1 cellular context compared by ENCODE assay signal in genomic region chr1:203455706-203456105, GRCh38.
TF ChIP-seq lines count a peak whose summit lies in the region.

No MANE protein-coding gene starts in this region.

TF ChIP-seq in GM23338, 12 proteins besides CTCF, POLR2A, EP300 and RAD21 (continued from another document):
- TF ChIP-seq, protein P1, sequence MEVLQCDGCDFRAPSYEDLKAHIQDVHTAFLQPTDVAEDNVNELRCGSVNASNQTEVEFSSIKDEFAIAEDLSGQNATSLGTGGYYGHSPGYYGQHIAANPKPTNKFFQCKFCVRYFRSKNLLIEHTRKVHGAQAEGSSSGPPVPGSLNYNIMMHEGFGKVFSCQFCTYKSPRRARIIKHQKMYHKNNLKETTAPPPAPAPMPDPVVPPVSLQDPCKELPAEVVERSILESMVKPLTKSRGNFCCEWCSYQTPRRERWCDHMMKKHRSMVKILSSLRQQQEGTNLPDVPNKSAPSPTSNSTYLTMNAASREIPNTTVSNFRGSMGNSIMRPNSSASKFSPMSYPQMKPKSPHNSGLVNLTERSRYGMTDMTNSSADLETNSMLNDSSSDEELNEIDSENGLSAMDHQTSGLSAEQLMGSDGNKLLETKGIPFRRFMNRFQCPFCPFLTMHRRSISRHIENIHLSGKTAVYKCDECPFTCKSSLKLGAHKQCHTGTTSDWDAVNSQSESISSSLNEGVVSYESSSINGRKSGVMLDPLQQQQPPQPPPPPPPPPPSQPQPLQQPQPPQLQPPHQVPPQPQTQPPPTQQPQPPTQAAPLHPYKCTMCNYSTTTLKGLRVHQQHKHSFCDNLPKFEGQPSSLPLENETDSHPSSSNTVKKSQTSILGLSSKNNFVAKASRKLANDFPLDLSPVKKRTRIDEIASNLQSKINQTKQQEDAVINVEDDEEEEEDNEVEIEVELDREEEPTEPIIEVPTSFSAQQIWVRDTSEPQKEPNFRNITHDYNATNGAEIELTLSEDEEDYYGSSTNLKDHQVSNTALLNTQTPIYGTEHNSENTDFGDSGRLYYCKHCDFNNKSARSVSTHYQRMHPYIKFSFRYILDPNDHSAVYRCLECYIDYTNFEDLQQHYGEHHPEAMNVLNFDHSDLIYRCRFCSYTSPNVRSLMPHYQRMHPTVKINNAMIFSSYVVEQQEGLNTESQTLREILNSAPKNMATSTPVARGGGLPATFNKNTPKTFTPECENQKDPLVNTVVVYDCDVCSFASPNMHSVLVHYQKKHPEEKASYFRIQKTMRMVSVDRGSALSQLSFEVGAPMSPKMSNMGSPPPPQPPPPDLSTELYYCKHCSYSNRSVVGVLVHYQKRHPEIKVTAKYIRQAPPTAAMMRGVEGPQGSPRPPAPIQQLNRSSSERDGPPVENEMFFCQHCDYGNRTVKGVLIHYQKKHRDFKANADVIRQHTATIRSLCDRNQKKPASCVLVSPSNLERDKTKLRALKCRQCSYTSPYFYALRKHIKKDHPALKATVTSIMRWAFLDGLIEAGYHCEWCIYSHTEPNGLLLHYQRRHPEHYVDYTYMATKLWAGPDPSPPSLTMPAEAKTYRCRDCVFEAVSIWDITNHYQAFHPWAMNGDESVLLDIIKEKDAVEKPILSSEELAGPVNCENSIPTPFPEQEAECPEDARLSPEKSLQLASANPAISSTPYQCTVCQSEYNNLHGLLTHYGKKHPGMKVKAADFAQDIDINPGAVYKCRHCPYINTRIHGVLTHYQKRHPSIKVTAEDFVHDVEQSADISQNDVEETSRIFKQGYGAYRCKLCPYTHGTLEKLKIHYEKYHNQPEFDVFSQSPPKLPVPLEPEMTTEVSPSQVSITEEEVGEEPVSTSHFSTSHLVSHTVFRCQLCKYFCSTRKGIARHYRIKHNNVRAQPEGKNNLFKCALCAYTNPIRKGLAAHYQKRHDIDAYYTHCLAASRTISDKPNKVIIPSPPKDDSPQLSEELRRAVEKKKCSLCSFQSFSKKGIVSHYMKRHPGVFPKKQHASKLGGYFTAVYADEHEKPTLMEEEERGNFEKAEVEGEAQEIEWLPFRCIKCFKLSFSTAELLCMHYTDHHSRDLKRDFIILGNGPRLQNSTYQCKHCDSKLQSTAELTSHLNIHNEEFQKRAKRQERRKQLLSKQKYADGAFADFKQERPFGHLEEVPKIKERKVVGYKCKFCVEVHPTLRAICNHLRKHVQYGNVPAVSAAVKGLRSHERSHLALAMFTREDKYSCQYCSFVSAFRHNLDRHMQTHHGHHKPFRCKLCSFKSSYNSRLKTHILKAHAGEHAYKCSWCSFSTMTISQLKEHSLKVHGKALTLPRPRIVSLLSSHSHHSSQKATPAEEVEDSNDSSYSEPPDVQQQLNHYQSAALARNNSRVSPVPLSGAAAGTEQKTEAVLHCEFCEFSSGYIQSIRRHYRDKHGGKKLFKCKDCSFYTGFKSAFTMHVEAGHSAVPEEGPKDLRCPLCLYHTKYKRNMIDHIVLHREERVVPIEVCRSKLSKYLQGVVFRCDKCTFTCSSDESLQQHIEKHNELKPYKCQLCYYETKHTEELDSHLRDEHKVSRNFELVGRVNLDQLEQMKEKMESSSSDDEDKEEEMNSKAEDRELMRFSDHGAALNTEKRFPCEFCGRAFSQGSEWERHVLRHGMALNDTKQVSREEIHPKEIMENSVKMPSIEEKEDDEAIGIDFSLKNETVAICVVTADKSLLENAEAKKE (CRISPR knock-in tag; IDR thresholded peaks at IDR 0.05): no peak
- TF ChIP-seq ZNF114 (CRISPR knock-in tag; IDR thresholded peaks at IDR 0.05) (no peak), POLR2AphosphoS5 (IDR thresholded peaks at IDR 0.05; ENCODE audit: low read depth) (no peak), STAT1 (IDR thresholded peaks at IDR 0.05; ENCODE audit: unreplicated experiment) (no peak)
- TF ChIP-seq, protein P2, sequence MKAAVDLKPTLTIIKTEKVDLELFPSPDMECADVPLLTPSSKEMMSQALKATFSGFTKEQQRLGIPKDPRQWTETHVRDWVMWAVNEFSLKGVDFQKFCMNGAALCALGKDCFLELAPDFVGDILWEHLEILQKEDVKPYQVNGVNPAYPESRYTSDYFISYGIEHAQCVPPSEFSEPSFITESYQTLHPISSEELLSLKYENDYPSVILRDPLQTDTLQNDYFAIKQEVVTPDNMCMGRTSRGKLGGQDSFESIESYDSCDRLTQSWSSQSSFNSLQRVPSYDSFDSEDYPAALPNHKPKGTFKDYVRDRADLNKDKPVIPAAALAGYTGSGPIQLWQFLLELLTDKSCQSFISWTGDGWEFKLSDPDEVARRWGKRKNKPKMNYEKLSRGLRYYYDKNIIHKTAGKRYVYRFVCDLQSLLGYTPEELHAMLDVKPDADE (IDR thresholded peaks at IDR 0.05): no peak
